25 cellular contexts compared by ENCODE assay signal in genomic region chr18:75844102-75844604, GRCh38.
DNase-seq lines count a peak whose midpoint lies in the region; ATAC-seq, FAIRE-seq and TF ChIP-seq lines count a peak whose summit lies in the region.
"Had no signal": no experiment of that assay in that cellular context is flagged by ENCODE, and none has a peak within 500 bp of the region (broad histone marks: within the 10 kb centered on the region; RNA-seq: fewer than 3 reads in every experiment).

No MANE protein-coding gene starts in this region.

- no peak overlapping the region for H3K27ac ChIP-seq in lung (ENCODE audit: low read depth in 1 of 2, low read length in 1 of 2)
- H3K27ac ChIP-seq: SJSA1 had no signal

- no peaks in the 10 kb centered on the region for H3K4me1 ChIP-seq in lung (ENCODE audit: control insufficient read depth in 2 of 2, insufficient read depth in 2 of 2, low read length in 2 of 2)
- H3K4me1 ChIP-seq: SJSA1 had no signal

- H3K9me3 ChIP-seq in lung (ENCODE audit: control insufficient read depth in 2 of 2, insufficient read depth in 1 of 2, low read length in 1 of 2), result no peaks in the 10 kb centered on the region
- H3K9me3 ChIP-seq: MG63, SJSA1 had no signal

- H3K27me3 ChIP-seq in bronchial epithelial cell (ENCODE audit: control insufficient read depth, insufficient read depth, low read length) (no peaks in the 10 kb centered on the region), lung (ENCODE audit: control insufficient read depth, insufficient read depth) (no peaks in the 10 kb centered on the region)
- H3K27me3 ChIP-seq: MG63, SJSA1 had no signal

- H3K36me3 ChIP-seq in bronchial epithelial cell (ENCODE audit: control insufficient read depth, insufficient read depth, low read length) (no peaks in the 10 kb centered on the region), lung (ENCODE audit: control insufficient read depth in 2 of 2, insufficient read depth in 2 of 2, low read length in 2 of 2) (no peaks in the 10 kb centered on the region)
- H3K36me3 ChIP-seq: MG63, SJSA1 had no signal

- no peak for ATAC-seq in lung (ENCODE audit: insufficient read depth, low FRiP score)
- no peak for ATAC-seq in GM21423 (IDR thresholded peaks at IDR 0.05; ENCODE audit: unreplicated experiment)
- no peak for ATAC-seq in GM19351 (IDR thresholded peaks at IDR 0.05; ENCODE audit: unreplicated experiment)
- ATAC-seq: CD8-positive, alpha-beta T cell had no signal

- TF ChIP-seq POLR2A in NB4 (IDR thresholded peaks at IDR 0.05; ENCODE audit: extremely low read depth, insufficient read length), result no peak

- WGBS in lung, 2 donors, result 87 to 93% methylated on average over 3 of the region's 3 CpGs

- H3K4me3 ChIP-seq in NB4 (ENCODE audit: low read depth, low read length), result no peak overlapping the region
- no peak overlapping the region for H3K4me3 ChIP-seq in bronchial epithelial cell (ENCODE audit: low read depth, low read length)
- no peak overlapping the region for H3K4me3 ChIP-seq in lung
- H3K4me3 ChIP-seq: MG63, SJSA1 had no signal

- TF ChIP-seq CTCF in NB4 (IDR thresholded peaks at IDR 0.05; ENCODE audit: low read depth, low read length) (no peak), bronchial epithelial cell (IDR thresholded peaks at IDR 0.05; ENCODE audit: insufficient read depth, low read length, severe bottlenecking) (no peak), lung (IDR thresholded peaks at IDR 0.05; ENCODE audit: control extremely low read depth, extremely low read depth) (no peak)

- no peak for FAIRE-seq in bronchial epithelial cell (lab: Jason Lieb, UNC)
- FAIRE-seq: GM19239 had no signal

- DNase-seq in Daoy (ENCODE audit: low read depth), result peak; percentile 22
- DNase-seq in NB4 (ENCODE audit: low read depth), result peak; percentile 16
- peak; percentile 4 for DNase-seq in bronchial epithelial cell (ENCODE audit: low read depth)
- DNase-seq in lung (ENCODE audit: low spot score), result peak; percentile 1
- DNase-seq in activated CD4-positive, CD25-positive, alpha-beta regulatory T cell (lab: John Stamatoyannopoulos, UW), result no peak
- no peak for DNase-seq in AG08395 (ENCODE audit: low spot score)
- DNase-seq: ACHN; AML-193; C1 segment of cervical spinal cord; CD8-positive, alpha-beta T cell; GDM1; H9; HFFc6; Kasumi-1; MG63; NCI-H1092; NCI-H1436; NCI-H187 treated with DMSO at 0.1 percent for 48 hours; NCI-H446; NK-92 treated with Interleukin-12 subunit alpha and Interleukin-12 subunit beta, amount 100 ng/mL, for 24 hours; T-helper 1 cell had no signal

Comparison
In these comparisons a context has a peak if more than half of its experiments do, and no peak if none do; other contexts are left out.
1. DNase-seq: peak in Daoy (single experiment), NB4 (single experiment), bronchial epithelial cell (single experiment) and lung (single experiment); none in activated CD4-positive, CD25-positive, alpha-beta regulatory T cell (0 of 4) and AG08395 (single experiment).